1 cellular context compared by ENCODE assay signal in the genomic region with DNA sequence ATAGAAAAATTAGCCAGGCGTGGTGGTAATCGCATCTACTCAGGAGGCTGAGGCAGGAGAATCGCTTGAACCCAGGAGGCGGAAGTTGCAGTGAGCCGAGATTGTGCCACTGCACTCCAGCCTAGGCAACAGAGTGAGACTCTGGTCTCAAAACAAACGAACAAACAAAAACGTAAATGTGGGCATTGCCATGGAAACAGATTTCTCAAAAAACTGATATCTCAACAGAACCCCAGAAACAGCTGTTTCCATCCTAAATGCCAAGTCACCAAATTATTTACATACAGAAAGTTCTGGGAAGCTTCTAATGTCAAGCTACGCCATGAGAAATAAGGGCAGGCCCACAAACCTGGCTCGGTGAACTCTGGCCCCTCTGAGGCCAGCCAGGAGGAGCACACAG.
TF ChIP-seq lines count a peak whose summit lies in the region.

No MANE protein-coding gene starts in this region.

TF ChIP-seq in K562, 482 proteins besides CTCF, POLR2A, EP300 and RAD21:
- TF ChIP-seq RFX1 (IDR thresholded peaks at IDR 0.05) (peak; percentile 53; the same call in 1 of the 2 replicates), OTX1 (CRISPR knock-in tag; IDR thresholded peaks at IDR 0.05) (no peak), SAFB2 (IDR thresholded peaks at IDR 0.05; ENCODE audit: borderline replicate concordance, low read depth, low read length, severe bottlenecking) (no peak), KHSRP (IDR thresholded peaks at IDR 0.05) (no peak)
TF ChIP-seq in K562: peak in this region for 1.
